In the genomic region with DNA sequence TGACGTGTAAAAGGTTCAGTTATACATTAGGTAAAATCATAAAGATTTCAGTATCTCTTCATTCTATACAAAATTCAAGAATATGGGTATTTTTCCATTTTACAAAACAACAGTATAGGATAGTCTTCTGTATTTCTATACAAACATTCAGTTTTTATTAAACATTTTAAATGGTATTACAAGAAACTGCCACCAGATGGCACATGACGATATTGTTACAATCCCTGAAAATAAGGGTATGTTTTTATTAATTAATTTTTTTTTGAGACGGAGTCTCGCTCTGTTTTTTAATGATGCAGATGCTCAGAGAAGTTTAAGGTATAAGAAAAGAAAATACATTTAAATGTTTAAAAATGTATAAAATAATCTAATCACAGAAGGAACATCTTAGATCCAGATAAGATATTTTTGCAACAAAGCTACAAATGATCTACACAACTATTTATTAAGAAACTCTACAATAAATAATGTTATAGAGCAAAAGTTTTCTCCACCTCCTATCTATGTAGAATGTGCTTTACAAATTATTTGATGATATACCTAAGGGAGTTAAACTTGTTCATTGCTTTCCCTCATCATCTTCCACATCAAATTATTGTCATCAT, we compare ENCODE assay signal across 1 cellular context.
TF ChIP-seq lines count a peak whose summit lies in the region.

No MANE protein-coding gene starts in this region.

TF ChIP-seq in GM23338, 12 proteins besides CTCF, POLR2A, EP300 and RAD21 (continued from another document):
- TF ChIP-seq, protein P1, sequence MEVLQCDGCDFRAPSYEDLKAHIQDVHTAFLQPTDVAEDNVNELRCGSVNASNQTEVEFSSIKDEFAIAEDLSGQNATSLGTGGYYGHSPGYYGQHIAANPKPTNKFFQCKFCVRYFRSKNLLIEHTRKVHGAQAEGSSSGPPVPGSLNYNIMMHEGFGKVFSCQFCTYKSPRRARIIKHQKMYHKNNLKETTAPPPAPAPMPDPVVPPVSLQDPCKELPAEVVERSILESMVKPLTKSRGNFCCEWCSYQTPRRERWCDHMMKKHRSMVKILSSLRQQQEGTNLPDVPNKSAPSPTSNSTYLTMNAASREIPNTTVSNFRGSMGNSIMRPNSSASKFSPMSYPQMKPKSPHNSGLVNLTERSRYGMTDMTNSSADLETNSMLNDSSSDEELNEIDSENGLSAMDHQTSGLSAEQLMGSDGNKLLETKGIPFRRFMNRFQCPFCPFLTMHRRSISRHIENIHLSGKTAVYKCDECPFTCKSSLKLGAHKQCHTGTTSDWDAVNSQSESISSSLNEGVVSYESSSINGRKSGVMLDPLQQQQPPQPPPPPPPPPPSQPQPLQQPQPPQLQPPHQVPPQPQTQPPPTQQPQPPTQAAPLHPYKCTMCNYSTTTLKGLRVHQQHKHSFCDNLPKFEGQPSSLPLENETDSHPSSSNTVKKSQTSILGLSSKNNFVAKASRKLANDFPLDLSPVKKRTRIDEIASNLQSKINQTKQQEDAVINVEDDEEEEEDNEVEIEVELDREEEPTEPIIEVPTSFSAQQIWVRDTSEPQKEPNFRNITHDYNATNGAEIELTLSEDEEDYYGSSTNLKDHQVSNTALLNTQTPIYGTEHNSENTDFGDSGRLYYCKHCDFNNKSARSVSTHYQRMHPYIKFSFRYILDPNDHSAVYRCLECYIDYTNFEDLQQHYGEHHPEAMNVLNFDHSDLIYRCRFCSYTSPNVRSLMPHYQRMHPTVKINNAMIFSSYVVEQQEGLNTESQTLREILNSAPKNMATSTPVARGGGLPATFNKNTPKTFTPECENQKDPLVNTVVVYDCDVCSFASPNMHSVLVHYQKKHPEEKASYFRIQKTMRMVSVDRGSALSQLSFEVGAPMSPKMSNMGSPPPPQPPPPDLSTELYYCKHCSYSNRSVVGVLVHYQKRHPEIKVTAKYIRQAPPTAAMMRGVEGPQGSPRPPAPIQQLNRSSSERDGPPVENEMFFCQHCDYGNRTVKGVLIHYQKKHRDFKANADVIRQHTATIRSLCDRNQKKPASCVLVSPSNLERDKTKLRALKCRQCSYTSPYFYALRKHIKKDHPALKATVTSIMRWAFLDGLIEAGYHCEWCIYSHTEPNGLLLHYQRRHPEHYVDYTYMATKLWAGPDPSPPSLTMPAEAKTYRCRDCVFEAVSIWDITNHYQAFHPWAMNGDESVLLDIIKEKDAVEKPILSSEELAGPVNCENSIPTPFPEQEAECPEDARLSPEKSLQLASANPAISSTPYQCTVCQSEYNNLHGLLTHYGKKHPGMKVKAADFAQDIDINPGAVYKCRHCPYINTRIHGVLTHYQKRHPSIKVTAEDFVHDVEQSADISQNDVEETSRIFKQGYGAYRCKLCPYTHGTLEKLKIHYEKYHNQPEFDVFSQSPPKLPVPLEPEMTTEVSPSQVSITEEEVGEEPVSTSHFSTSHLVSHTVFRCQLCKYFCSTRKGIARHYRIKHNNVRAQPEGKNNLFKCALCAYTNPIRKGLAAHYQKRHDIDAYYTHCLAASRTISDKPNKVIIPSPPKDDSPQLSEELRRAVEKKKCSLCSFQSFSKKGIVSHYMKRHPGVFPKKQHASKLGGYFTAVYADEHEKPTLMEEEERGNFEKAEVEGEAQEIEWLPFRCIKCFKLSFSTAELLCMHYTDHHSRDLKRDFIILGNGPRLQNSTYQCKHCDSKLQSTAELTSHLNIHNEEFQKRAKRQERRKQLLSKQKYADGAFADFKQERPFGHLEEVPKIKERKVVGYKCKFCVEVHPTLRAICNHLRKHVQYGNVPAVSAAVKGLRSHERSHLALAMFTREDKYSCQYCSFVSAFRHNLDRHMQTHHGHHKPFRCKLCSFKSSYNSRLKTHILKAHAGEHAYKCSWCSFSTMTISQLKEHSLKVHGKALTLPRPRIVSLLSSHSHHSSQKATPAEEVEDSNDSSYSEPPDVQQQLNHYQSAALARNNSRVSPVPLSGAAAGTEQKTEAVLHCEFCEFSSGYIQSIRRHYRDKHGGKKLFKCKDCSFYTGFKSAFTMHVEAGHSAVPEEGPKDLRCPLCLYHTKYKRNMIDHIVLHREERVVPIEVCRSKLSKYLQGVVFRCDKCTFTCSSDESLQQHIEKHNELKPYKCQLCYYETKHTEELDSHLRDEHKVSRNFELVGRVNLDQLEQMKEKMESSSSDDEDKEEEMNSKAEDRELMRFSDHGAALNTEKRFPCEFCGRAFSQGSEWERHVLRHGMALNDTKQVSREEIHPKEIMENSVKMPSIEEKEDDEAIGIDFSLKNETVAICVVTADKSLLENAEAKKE (CRISPR knock-in tag; IDR thresholded peaks at IDR 0.05), result no peak
- TF ChIP-seq EZH2phosphoT487 (IDR thresholded peaks at IDR 0.05; ENCODE audit: unreplicated experiment), result no peak
TF ChIP-seq in GM23338: peak in this region for 0.
